In the genomic region with DNA sequence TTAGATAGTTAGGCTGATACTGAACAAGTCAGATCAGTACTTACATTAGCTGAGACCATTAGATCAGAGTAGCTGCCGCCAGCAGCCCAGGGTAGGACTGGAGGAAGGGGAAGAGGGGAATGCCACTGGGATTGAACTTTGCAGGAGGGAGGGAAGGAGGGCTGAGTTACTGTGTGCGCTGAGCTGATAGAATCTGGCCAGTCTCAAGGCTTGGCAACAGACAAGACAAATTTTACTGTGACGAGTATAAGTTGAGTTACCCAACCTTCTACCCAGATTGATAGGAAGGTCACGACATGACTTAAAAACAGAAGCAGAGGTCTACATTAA, we compare ENCODE assay signal across 30 cellular contexts.
"Had no signal": no experiment of that assay in that cellular context is flagged by ENCODE, and none has a peak within 500 bp of the region (broad histone marks: within the 10 kb centered on the region; RNA-seq: fewer than 3 reads in every experiment).

No MANE protein-coding gene starts in this region.

- H3K27ac ChIP-seq: breast epithelium, PC-9, RWPE1 had no signal

- H3K4me3 ChIP-seq: body of pancreas, breast epithelium, MG63, PC-9 had no signal

- DNase-seq: activated CD4-positive, alpha-beta memory T cell treated with anti-CD3 and anti-CD28 coated beads, Interleukin-2, amount 10 ng/mL, durations not matched to agents 7 days and 5 days; activated CD4-positive, alpha-beta T cell treated with anti-CD3 and anti-CD28 coated beads for 48 hours; activated CD4-positive, CD25-positive, alpha-beta regulatory T cell treated with anti-CD3 and anti-CD28 coated beads, Interleukin-2, amount 50 U/mL, for 72 hours; activated CD8-positive, alpha-beta memory T cell treated with anti-CD3 and anti-CD28 coated beads for 24 hours; activated CD8-positive, alpha-beta memory T cell treated with anti-CD3 and anti-CD28 coated beads, Interleukin-2, amount 10 ng/mL, durations not matched to agents 7 days and 5 days; activated CD8-positive, alpha-beta memory T cell treated with anti-CD3 and anti-CD28 coated beads, Interleukin-2, amount 50 U/mL, for 48 hours; activated effector memory CD4-positive, alpha-beta T cell treated with Interleukin-2 at 50 U/mL for 16 hours; activated naive CD4-positive, alpha-beta T cell treated with anti-CD3 and anti-CD28 coated beads, Interleukin-2, amount 10 ng/mL, durations not matched to agents 7 days and 5 days; activated naive CD8-positive, alpha-beta T cell treated with anti-CD3 and anti-CD28 coated beads, Interleukin-2, amount 50 U/mL, for 24 hours; activated T-cell treated with anti-CD3 and anti-CD28 coated beads, Interleukin-2, amount 50 U/mL, for 48 hours; amygdala; body of pancreas; KG1; MG63; NCI-H1048; NCI-H1105 treated with DMSO at 0.1 percent for 48 hours; NCI-H1436; NCI-H1694; NCI-H1930; NCI-H2081 treated with DMSO at 0.1 percent for 48 hours; NCI-H345; NCI-H524 treated with DMSO at 0.1 percent for 48 hours; PC-9; SIG-M5 had no signal

- H3K4me3 Mint-ChIP-seq: activated CD4-positive, alpha-beta memory T cell treated with anti-CD3 and anti-CD28 coated beads, Interleukin-2, amount 10 ng/mL, durations not matched to agents 7 days and 5 days; activated CD8-positive, alpha-beta memory T cell treated with anti-CD3 and anti-CD28 coated beads, Interleukin-2, amount 10 ng/mL, durations not matched to agents 7 days and 5 days; activated naive CD4-positive, alpha-beta T cell treated with anti-CD3 and anti-CD28 coated beads, Interleukin-2, amount 10 ng/mL, durations not matched to agents 7 days and 5 days; activated naive CD8-positive, alpha-beta T cell; activated naive CD8-positive, alpha-beta T cell treated with anti-CD3 and anti-CD28 coated beads, Interleukin-2, amount 50 U/mL, for 24 hours; T-helper 1 cell treated with Interleukin-12 subunit alpha and Interleukin-12 subunit beta and Interleukin-4 antibody, amounts not matched to agents 30 μg/mL and 1 μg/mL, for 36 hours; T-helper 2 cell treated with Interferon-gamma antibody and Interleukin-4, amounts not matched to agents 5 μg/mL and 100 μg/mL, for 36 hours had no signal

- H3K27me3 ChIP-seq: body of pancreas, MG63 had no signal

- H3K9me3 Mint-ChIP-seq: activated CD4-positive, alpha-beta memory T cell treated with anti-CD3 and anti-CD28 coated beads, Interleukin-2, amount 10 ng/mL, durations not matched to agents 7 days and 5 days; activated naive CD4-positive, alpha-beta T cell treated with anti-CD3 and anti-CD28 coated beads, Interleukin-2, amount 10 ng/mL, durations not matched to agents 7 days and 5 days; activated naive CD8-positive, alpha-beta T cell treated with anti-CD3 and anti-CD28 coated beads, Interleukin-2, amount 50 U/mL, for 24 hours; T-helper 1 cell treated with Interleukin-12 subunit alpha and Interleukin-12 subunit beta and Interleukin-4 antibody, amounts not matched to agents 30 μg/mL and 1 μg/mL, for 36 hours; T-helper 2 cell treated with Interferon-gamma antibody and Interleukin-4, amounts not matched to agents 5 μg/mL and 100 μg/mL, for 36 hours had no signal

- H3K27ac Mint-ChIP-seq: activated CD4-positive, alpha-beta memory T cell treated with anti-CD3 and anti-CD28 coated beads, Interleukin-2, amount 10 ng/mL, durations not matched to agents 7 days and 5 days; activated CD8-positive, alpha-beta memory T cell treated with anti-CD3 and anti-CD28 coated beads, Interleukin-2, amount 10 ng/mL, durations not matched to agents 7 days and 5 days; activated naive CD4-positive, alpha-beta T cell treated with anti-CD3 and anti-CD28 coated beads, Interleukin-2, amount 10 ng/mL, durations not matched to agents 7 days and 5 days; activated naive CD8-positive, alpha-beta T cell; activated naive CD8-positive, alpha-beta T cell treated with anti-CD3 and anti-CD28 coated beads, Interleukin-2, amount 50 U/mL, for 24 hours; T-helper 1 cell treated with Interleukin-12 subunit alpha and Interleukin-12 subunit beta and Interleukin-4 antibody, amounts not matched to agents 30 μg/mL and 1 μg/mL, for 36 hours; T-helper 2 cell treated with Interferon-gamma antibody and Interleukin-4, amounts not matched to agents 5 μg/mL and 100 μg/mL, for 36 hours had no signal

- H2AFZ ChIP-seq: PC-9 had no signal

- ATAC-seq: activated CD8-positive, alpha-beta memory T cell treated with anti-CD3 and anti-CD28 coated beads, Interleukin-2, amount 10 ng/mL, durations not matched to agents 7 days and 5 days; activated naive CD8-positive, alpha-beta T cell treated with anti-CD3 and anti-CD28 coated beads, Interleukin-2, amount 50 U/mL, for 24 hours; body of pancreas; Right ventricle myocardium inferior had no signal

- H3K4me1 ChIP-seq: body of pancreas, breast epithelium had no signal

- H3K27me3 Mint-ChIP-seq: activated CD4-positive, alpha-beta memory T cell treated with anti-CD3 and anti-CD28 coated beads, Interleukin-2, amount 10 ng/mL, durations not matched to agents 7 days and 5 days; activated CD8-positive, alpha-beta memory T cell treated with anti-CD3 and anti-CD28 coated beads, Interleukin-2, amount 10 ng/mL, durations not matched to agents 7 days and 5 days; activated naive CD4-positive, alpha-beta T cell treated with anti-CD3 and anti-CD28 coated beads, Interleukin-2, amount 10 ng/mL, durations not matched to agents 7 days and 5 days; activated naive CD8-positive, alpha-beta T cell; activated naive CD8-positive, alpha-beta T cell treated with anti-CD3 and anti-CD28 coated beads, Interleukin-2, amount 50 U/mL, for 24 hours had no signal

- H3K36me3 ChIP-seq: breast epithelium, MG63 had no signal

- H3K4me1 Mint-ChIP-seq: activated CD4-positive, alpha-beta memory T cell treated with anti-CD3 and anti-CD28 coated beads, Interleukin-2, amount 10 ng/mL, durations not matched to agents 7 days and 5 days; activated CD8-positive, alpha-beta memory T cell treated with anti-CD3 and anti-CD28 coated beads, Interleukin-2, amount 10 ng/mL, durations not matched to agents 7 days and 5 days; activated naive CD4-positive, alpha-beta T cell treated with anti-CD3 and anti-CD28 coated beads, Interleukin-2, amount 10 ng/mL, durations not matched to agents 7 days and 5 days; activated naive CD8-positive, alpha-beta T cell treated with anti-CD3 and anti-CD28 coated beads, Interleukin-2, amount 50 U/mL, for 24 hours had no signal

- H3K36me3 Mint-ChIP-seq: activated CD8-positive, alpha-beta memory T cell treated with anti-CD3 and anti-CD28 coated beads, Interleukin-2, amount 10 ng/mL, durations not matched to agents 7 days and 5 days; activated naive CD4-positive, alpha-beta T cell treated with anti-CD3 and anti-CD28 coated beads, Interleukin-2, amount 10 ng/mL, durations not matched to agents 7 days and 5 days; activated naive CD8-positive, alpha-beta T cell had no signal

- H3K9me3 ChIP-seq: body of pancreas, breast epithelium, MG63 had no signal

- H3K4me2 ChIP-seq: PC-9 had no signal
